ENCODE assay signal across 30 cellular contexts in genomic region chr6:20778917-20779316, GRCh38.
"Had no signal": no experiment of that assay in that cellular context is flagged by ENCODE, and none has a peak within 500 bp of the region (broad histone marks: within the 10 kb centered on the region; RNA-seq: fewer than 3 reads in every experiment).

No MANE protein-coding gene starts in this region.

- H3K9me3 Mint-ChIP-seq: dendritic cell treated with granulocyte-macrophage colony-stimulating factor and Interleukin-4, amounts not matched to agents 40 ng/mL and 50 ng/mL, for 4 days; endodermal cell; mesothelial cell of epicardium; natural killer cell treated with Interleukin-12 subunit alpha and Interleukin-12 subunit beta and Interleukin-15 and Interleukin-18, amount 100 ng/mL, for 72 hours; neural crest cell; stimulated activated naive B cell treated with anti-CD40 and anti-IgM and Interleukin-4, amounts not matched to agents 10 μg/mL and 1 μg/mL and 100 μg/mL, for 72 hours had no signal

- H3K4me2 ChIP-seq: smooth muscle cell had no signal

- H3K4me3 ChIP-seq: colonic mucosa, gastroesophageal sphincter, heart right ventricle, left lung, mucosa of descending colon, pancreas, right lobe of liver, smooth muscle cell, stomach, thyroid gland, vagina had no signal

- H3K9me3 ChIP-seq: colonic mucosa, gastroesophageal sphincter, heart right ventricle, left lung, mucosa of descending colon, neutrophil, pancreas, right lobe of liver, stomach, thyroid gland, vagina had no signal

- DNase-seq: colonic mucosa; effector CD8-positive, alpha-beta T cell; endodermal cell; foreskin fibroblast; heart right ventricle; hippocampal formation; left cardiac atrium; left lung; mesenchymal stem cell; mucosa of descending colon; naive B cell; pancreas; right lobe of liver; stimulated activated CD4-positive, alpha-beta T cell treated with anti-CD3 and anti-CD28 coated beads, Interleukin-12 subunit alpha, Interleukin-12 subunit beta, amount 100 ng/mL, for 4 hours; stimulated activated CD4-positive, alpha-beta T cell treated with anti-CD3 and anti-CD28 coated beads, Interleukin-2, amount 100 ng/mL, for 24 hours; stimulated activated CD4-positive, alpha-beta T cell treated with anti-CD3 and anti-CD28 coated beads, Interleukin-4, amount 100 ng/mL, for 4 hours; stimulated activated naive B cell treated with anti-CD40 and anti-IgM and Interleukin-4, amounts not matched to agents 10 μg/mL and 1 μg/mL and 100 μg/mL, for 72 hours; stomach; thyroid gland; trophoblast cell had no signal

- H3K27ac ChIP-seq: colonic mucosa, epithelial cell of prostate, gastroesophageal sphincter, heart right ventricle, left lung, neutrophil, pancreas, right lobe of liver, stomach, thyroid gland, vagina had no signal

- H3K27ac Mint-ChIP-seq: dendritic cell treated with granulocyte-macrophage colony-stimulating factor and Interleukin-4, amounts not matched to agents 40 ng/mL and 50 ng/mL, for 4 days; endodermal cell; mesothelial cell of epicardium; naive B cell; natural killer cell treated with Interleukin-12 subunit alpha and Interleukin-12 subunit beta and Interleukin-15 and Interleukin-18, amount 100 ng/mL, for 72 hours; stimulated activated naive B cell treated with anti-CD40 and anti-IgM and Interleukin-4, amounts not matched to agents 10 μg/mL and 1 μg/mL and 100 μg/mL, for 72 hours had no signal

- ATAC-seq: esophagus mucosa; gastroesophageal sphincter; heart right ventricle; left cardiac atrium; left lung; mucosa of descending colon; pancreas; right lobe of liver; stimulated activated naive B cell treated with anti-CD40 and anti-IgM and Interleukin-4, amounts not matched to agents 10 μg/mL and 1 μg/mL and 100 μg/mL, for 72 hours had no signal

- H3K4me1 ChIP-seq: colonic mucosa, gastroesophageal sphincter, heart right ventricle, left lung, pancreas, thyroid gland, vagina had no signal

- H3K27me3 ChIP-seq: colonic mucosa, gastroesophageal sphincter, heart right ventricle, left lung, neutrophil, pancreas, right lobe of liver, stomach, thyroid gland, vagina had no signal

- H3K36me3 ChIP-seq: colonic mucosa, neutrophil, pancreas, right lobe of liver, thyroid gland, vagina had no signal
